Comparison of ENCODE assay signal across 12 cellular contexts in genomic region chr21:15430577-15430976, GRCh38.
"Had no signal": no experiment of that assay in that cellular context is flagged by ENCODE, and none has a peak within 500 bp of the region (broad histone marks: within the 10 kb centered on the region; RNA-seq: fewer than 3 reads in every experiment).

No MANE protein-coding gene starts in this region.

- H3K27me3 ChIP-seq: cardiac muscle cell, testis had no signal

- H3K36me3 ChIP-seq: cardiac muscle cell had no signal

- H3K27ac ChIP-seq: cardiac muscle cell, testis had no signal

- DNase-seq: activated CD4-positive, alpha-beta memory T cell treated with anti-CD3 and anti-CD28 coated beads for 36 hours; activated T-cell treated with anti-CD3 and anti-CD28 coated beads, Interleukin-2, amount 50 U/mL, for 72 hours; aorta; effector CD4-positive, alpha-beta T cell; glutamatergic neuron; immature natural killer cell; left cardiac atrium; mucosa of descending colon; stimulated activated CD4-positive, alpha-beta T cell treated with anti-CD3 and anti-CD28 coated beads, Interleukin-15, amount 100 ng/mL, for 24 hours; stimulated activated CD4-positive, alpha-beta T cell treated with anti-CD3 and anti-CD28 coated beads, Interleukin-4, amount 100 ng/mL, for 24 hours; testis had no signal

- H3K4me3 ChIP-seq: cardiac muscle cell, mucosa of descending colon, testis had no signal

- H3K9me3 ChIP-seq: mucosa of descending colon, testis had no signal
